Comparison of ENCODE assay signal across 32 cellular contexts in genomic region chr7:130614449-130614848, GRCh38.
"Had no signal": no experiment of that assay in that cellular context is flagged by ENCODE, and none has a peak within 500 bp of the region (broad histone marks: within the 10 kb centered on the region; RNA-seq: fewer than 3 reads in every experiment).

No MANE protein-coding gene starts in this region.

- H3K4me3 ChIP-seq: esophagus muscularis mucosa, gastroesophageal sphincter, heart right ventricle had no signal

- H3K36me3 ChIP-seq: brain microvascular endothelial cell had no signal

- H3K27ac ChIP-seq: brain microvascular endothelial cell, esophagus muscularis mucosa, gastroesophageal sphincter, heart right ventricle, WERI-Rb-1 had no signal

- H3K4me1 Mint-ChIP-seq: activated B cell treated with CpG ODN at 0.5 μM for 24 hours; activated CD4-positive, alpha-beta memory T cell treated with anti-CD3 and anti-CD28 coated beads, Interleukin-2, amount 10 ng/mL, durations not matched to agents 7 days and 5 days; T-helper 17 cell had no signal

- FAIRE-seq: astrocyte, colon had no signal

- DNase-seq: activated B cell treated with CpG ODN at 0.5 μM for 24 hours; activated CD4-positive, alpha-beta memory T cell treated with anti-CD3 and anti-CD28 coated beads, Interleukin-2, amount 10 ng/mL, durations not matched to agents 7 days and 5 days; activated CD4-positive, alpha-beta T cell treated with anti-CD3 and anti-CD28 coated beads for 48 hours; activated CD8-positive, alpha-beta memory T cell treated with anti-CD3 and anti-CD28 coated beads, Interleukin-2, amount 50 U/mL, for 48 hours; activated gamma-delta T cell; activated naive CD4-positive, alpha-beta T cell; activated naive CD4-positive, alpha-beta T cell treated with anti-CD3 and anti-CD28 coated beads, Interleukin-2, amount 50 U/mL, for 16 hours; activated T-cell treated with anti-CD3 and anti-CD28 coated beads for 4 hours; activated T-cell treated with anti-CD3 and anti-CD28 coated beads, Interleukin-2, amount 50 U/mL, for 24 hours; activated T-cell treated with anti-CD3 and anti-CD28 coated beads, Interleukin-2, amount 50 U/mL, for 72 hours; amniotic stem cell; anterior cingulate cortex; brain microvascular endothelial cell; caudate nucleus; cortex of kidney; dermis blood vessel endothelial cell; effector CD4-positive, alpha-beta T cell; effector memory CD8-positive, alpha-beta T cell; erythroblast; foreskin melanocyte; heart right ventricle; T-helper 1 cell; T-helper 17 cell; T1000; WERI-Rb-1 had no signal

- H3K27ac Mint-ChIP-seq: activated B cell treated with CpG ODN at 0.5 μM for 24 hours; activated CD4-positive, alpha-beta memory T cell treated with anti-CD3 and anti-CD28 coated beads, Interleukin-2, amount 10 ng/mL, durations not matched to agents 7 days and 5 days; activated naive CD8-positive, alpha-beta T cell; activated T-cell treated with anti-CD3 and anti-CD28 coated beads, Interleukin-2, amount 50 U/mL, for 24 hours; activated T-cell treated with anti-CD3 and anti-CD28 coated beads, Interleukin-2, amount 50 U/mL, for 72 hours; effector memory CD8-positive, alpha-beta T cell; T-helper 17 cell; T-helper 2 cell treated with Interferon-gamma antibody and Interleukin-4, amounts not matched to agents 5 μg/mL and 100 μg/mL, for 36 hours had no signal

- ATAC-seq: activated CD4-positive, CD25-positive, alpha-beta regulatory T cell treated with anti-CD3 and anti-CD28 coated beads, Interleukin-2, amount 50 U/mL, for 24 hours; activated T-cell treated with anti-CD3 and anti-CD28 coated beads, Interleukin-2, amount 50 U/mL, for 72 hours; effector memory CD8-positive, alpha-beta T cell; gastroesophageal sphincter; heart right ventricle; T-helper 17 cell had no signal

- H3K27me3 Mint-ChIP-seq: activated B cell treated with CpG ODN at 0.5 μM for 24 hours; activated CD4-positive, alpha-beta memory T cell treated with anti-CD3 and anti-CD28 coated beads, Interleukin-2, amount 10 ng/mL, durations not matched to agents 7 days and 5 days; activated naive CD8-positive, alpha-beta T cell; activated T-cell treated with anti-CD3 and anti-CD28 coated beads, Interleukin-2, amount 50 U/mL, for 24 hours; effector memory CD8-positive, alpha-beta T cell; T-helper 17 cell had no signal

- H3K27me3 ChIP-seq: brain microvascular endothelial cell, esophagus muscularis mucosa, gastroesophageal sphincter, heart right ventricle had no signal

- H3K4me3 Mint-ChIP-seq: activated B cell treated with CpG ODN at 0.5 μM for 24 hours; activated CD4-positive, alpha-beta memory T cell treated with anti-CD3 and anti-CD28 coated beads, Interleukin-2, amount 10 ng/mL, durations not matched to agents 7 days and 5 days; activated naive CD8-positive, alpha-beta T cell; activated T-cell treated with anti-CD3 and anti-CD28 coated beads, Interleukin-2, amount 50 U/mL, for 24 hours; activated T-cell treated with anti-CD3 and anti-CD28 coated beads, Interleukin-2, amount 50 U/mL, for 72 hours; effector memory CD8-positive, alpha-beta T cell; T-helper 17 cell; T-helper 2 cell treated with Interferon-gamma antibody and Interleukin-4, amounts not matched to agents 5 μg/mL and 100 μg/mL, for 36 hours had no signal

- H3K4me1 ChIP-seq: esophagus muscularis mucosa, gastroesophageal sphincter, heart right ventricle had no signal
